15 cellular contexts compared by ENCODE assay signal in the genomic region with DNA sequence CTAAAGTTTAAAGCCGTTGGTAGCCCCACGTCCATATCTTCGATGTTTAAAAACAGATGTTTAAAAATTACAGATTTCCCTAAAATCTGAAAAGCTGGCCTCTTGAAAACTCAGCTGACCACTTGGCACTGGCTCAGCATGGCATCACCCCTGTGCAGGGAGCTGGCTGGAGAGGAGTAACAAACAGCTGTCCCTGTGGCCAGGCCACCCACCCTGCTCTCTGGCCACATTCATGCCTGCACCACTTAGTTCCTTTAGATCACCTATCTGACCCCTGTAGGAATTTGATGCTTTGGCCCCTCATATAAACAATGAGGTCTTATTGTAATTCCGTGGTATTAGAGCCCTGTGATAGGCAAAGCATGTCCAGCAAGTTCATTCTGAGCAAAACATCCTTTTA.
DNase-seq lines count a peak whose midpoint lies in the region; ATAC-seq and TF ChIP-seq lines count a peak whose summit lies in the region.
"Had no signal": no experiment of that assay in that cellular context is flagged by ENCODE, and none has a peak within 500 bp of the region (broad histone marks: within the 10 kb centered on the region; RNA-seq: fewer than 3 reads in every experiment).

No MANE protein-coding gene starts in this region.

- no peak overlapping the region for H3K4me3 ChIP-seq in adrenal gland

- 76 to 89% (median 85%) methylated on average over 4 of the region's 4 CpGs for WGBS in adrenal gland, 4 donors

- intact Hi-C loops in left ventricle myocardium superior (cut with micrococcal nuclease) = no loop called here
- intact Hi-C loops in Right ventricle myocardium superior (cut with DNase I) = loop anchor here (5.0 kb wide), 1 partner anchor 107 kb away; a partner anchor contains a TSS
- intact Hi-C loops in adrenal gland (cut with DNase I) = loop anchor here in 1 of 2 donors (10.0 kb wide), 1 partner anchor 104 kb away; a partner anchor contains a TSS

- H3K27ac Mint-ChIP-seq in nephron = peak overlapping the region in 2 of 3 experiments; percentile 49 to 59
- no peak overlapping the region for H3K27ac Mint-ChIP-seq in chondrocyte (ENCODE audit: unreplicated experiment)
- H3K27ac Mint-ChIP-seq: CD14-positive monocyte had no signal

- no peaks in the 10 kb centered on the region for H3K9me3 ChIP-seq in adrenal gland (replicated peaks in 1 of 3)
- H3K9me3 ChIP-seq: Caco-2 had no signal

- no peaks in the 10 kb centered on the region for H3K36me3 Mint-ChIP-seq in nephron (ENCODE audit: low read depth)
- no peaks in the 10 kb centered on the region for H3K36me3 Mint-ChIP-seq in chondrocyte (ENCODE audit: low read depth)

- H3K4me1 Mint-ChIP-seq in nephron (peaks cover 11% of the 10 kb centered on the region), chondrocyte (ENCODE audit: low read depth) (peaks cover 17% of the 10 kb centered on the region)

- H3K27ac ChIP-seq in adrenal gland = peak overlapping the region in 3 of 5 donors; percentile 58 to 78 (median 75)

- TF ChIP-seq CTCF in adrenal gland (IDR thresholded peaks at IDR 0.05) (no peak), nephron (IDR thresholded peaks at IDR 0.05; ENCODE audit: unreplicated experiment in 3 of 3) (no peak), chondrocyte (IDR thresholded peaks at IDR 0.05) (no peak)

- H3K9me3 Mint-ChIP-seq in nephron (no peaks in the 10 kb centered on the region), chondrocyte (ENCODE audit: low read depth) (no peaks in the 10 kb centered on the region)

- H3K27me3 Mint-ChIP-seq in nephron (ENCODE audit: low read depth) = peaks cover under 1% of the 10 kb centered on the region
- H3K27me3 Mint-ChIP-seq in chondrocyte (ENCODE audit: low read depth) = no peaks in the 10 kb centered on the region

- H3K4me3 Mint-ChIP-seq in nephron (no peak overlapping the region), chondrocyte (ENCODE audit: unreplicated experiment) (no peak overlapping the region)
- H3K4me3 Mint-ChIP-seq: CD14-positive monocyte had no signal

- H3K4me1 ChIP-seq in adrenal gland (replicated peaks in 1 of 2) = peaks cover 27 to 54% of the 10 kb centered on the region in 2 donors
- H3K4me1 ChIP-seq: Caco-2 had no signal

- H3K27me3 ChIP-seq in adrenal gland = no peaks in the 10 kb centered on the region

- DNase-seq in left ventricle myocardium superior (peak; percentile 50), Right ventricle myocardium superior (no peak), adrenal gland (peak in 6 of 7 donors; percentile 34 to 63 (median 56)), GDM1 (lab: John Stamatoyannopoulos, UW) (no peak), chondrocyte (ENCODE audit: low spot score) (no peak)
- DNase-seq: Caco-2, DMS53, NCI-H1436, NCI-H2029 treated with DMSO at 0.1 percent for 48 hours, NCI-H524 had no signal

- no peak for TF ChIP-seq POLR2A in adrenal gland (IDR thresholded peaks at IDR 0.05)

- no peak for ATAC-seq in left ventricle myocardium superior
- ATAC-seq in Right ventricle myocardium superior (ENCODE audit: poor library complexity) = no peak
- no peak for ATAC-seq in HG02642 (IDR thresholded peaks at IDR 0.05; ENCODE audit: poor library complexity, unreplicated experiment)
- ATAC-seq in GM21447 (IDR thresholded peaks at IDR 0.05; ENCODE audit: unreplicated experiment) = no peak
- ATAC-seq: HCT116 had no signal

- no peaks in the 10 kb centered on the region for H3K36me3 ChIP-seq in adrenal gland (replicated peaks in 1 of 2)

Comparison
In these comparisons a context has a peak if more than half of its experiments do, and no peak if none do; other contexts are left out.
1. DNase-seq: peak in left ventricle myocardium superior (single experiment) and adrenal gland (6 of 7); none in Right ventricle myocardium superior (single experiment), GDM1 (single experiment) and chondrocyte (single experiment).